In the genomic region with DNA sequence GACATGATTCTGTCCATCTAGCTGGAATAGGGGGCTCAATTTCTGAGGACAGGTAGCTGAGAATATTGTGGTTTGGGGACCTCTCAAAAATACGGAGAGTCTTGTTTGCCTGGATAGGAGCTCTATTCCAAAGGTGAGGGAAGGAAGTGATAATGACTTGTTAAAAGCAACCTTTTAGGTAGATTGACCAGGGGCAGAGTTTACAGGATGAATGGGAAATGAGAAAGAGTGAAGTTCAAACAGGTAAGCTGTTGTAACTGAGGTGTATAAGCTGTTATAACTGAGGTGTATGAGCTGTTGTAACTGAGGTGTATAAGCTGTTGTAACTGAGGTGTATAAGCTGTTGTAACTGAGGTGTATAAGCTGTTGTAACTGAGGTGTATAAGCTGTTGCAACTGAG, we compare ENCODE assay signal across 28 cellular contexts.
"Had no signal": no experiment of that assay in that cellular context is flagged by ENCODE, and none has a peak within 500 bp of the region (broad histone marks: within the 10 kb centered on the region; RNA-seq: fewer than 3 reads in every experiment).

No MANE protein-coding gene starts in this region.

- DNase-seq: naive thymus-derived CD8-positive, alpha-beta T cell; nephron progenitor cell; nucleus accumbens; pancreas; right cardiac atrium; right lobe of liver; sigmoid colon; spleen; stimulated activated CD4-positive, alpha-beta T cell treated with anti-CD3 and anti-CD28 coated beads, Interleukin-12 subunit alpha, Interleukin-12 subunit beta, amount 100 ng/mL, for 4 hours; stimulated activated CD4-positive, alpha-beta T cell treated with anti-CD3 and anti-CD28 coated beads, Interleukin-1b, Interleukin-23, amount 100 ng/mL, for 48 hours; stimulated activated CD4-positive, alpha-beta T cell treated with anti-CD3 and anti-CD28 coated beads, Interleukin-4, amount 100 ng/mL, for 1 hour; stimulated activated CD4-positive, alpha-beta T cell treated with anti-CD3 and anti-CD28 coated beads, Interleukin-4, amount 100 ng/mL, for 4 hours; stimulated activated CD8-positive, alpha-beta memory T cell treated with anti-CD3 and anti-CD28 coated beads, Interleukin-4, amount 100 ng/mL, for 48 hours; stimulated activated naive CD4-positive, alpha-beta T cell; stimulated activated naive CD8-positive, alpha-beta T cell treated with anti-CD3 and anti-CD28 coated beads, Interleukin-15, amount 100 ng/mL, for 72 hours; stimulated activated naive CD8-positive, alpha-beta T cell treated with anti-CD3 and anti-CD28 coated beads, Interleukin-15, Interleukin-2, amounts not matched to agents 100 U/mL and 50 U/mL, for 24 hours; substantia nigra; testis; tibial artery; transverse colon; upper lobe of right lung; uterus had no signal

- H3K27me3 ChIP-seq: neutrophil, pancreas, right lobe of liver, sigmoid colon, spleen, suprapubic skin, testis, tibial artery, transverse colon, upper lobe of right lung, uterus had no signal

- H3K4me1 ChIP-seq: pancreas, prostate gland, spleen, uterus had no signal

- H3K36me3 ChIP-seq: neutrophil, pancreas, prostate gland, right lobe of liver, sigmoid colon, spleen, suprapubic skin, tibial artery, transverse colon, upper lobe of right lung, uterus had no signal

- ATAC-seq: naive thymus-derived CD8-positive, alpha-beta T cell; natural killer cell treated with Interleukin-12 subunit alpha and Interleukin-12 subunit beta and Interleukin-15 and Interleukin-18, amount 100 ng/mL, for 72 hours; pancreas; right cardiac atrium; stimulated activated memory B cell treated with anti-CD40 and anti-IgM and Interleukin-4, amounts not matched to agents 10 μg/mL and 1 μg/mL and 100 μg/mL, for 72 hours; stimulated activated naive CD8-positive, alpha-beta T cell treated with anti-CD3 and anti-CD28 coated beads, Interleukin-15, amount 100 ng/mL, for 72 hours; stimulated activated naive CD8-positive, alpha-beta T cell treated with anti-CD3 and anti-CD28 coated beads, Interleukin-15, Interleukin-2, amounts not matched to agents 100 U/mL and 50 U/mL, for 24 hours; upper lobe of right lung had no signal

- H3K4me3 ChIP-seq: pancreas, prostate gland, right lobe of liver, sigmoid colon, smooth muscle cell, spleen, suprapubic skin, testis, tibial artery, transverse colon, upper lobe of right lung, uterus had no signal

- H3K9me3 ChIP-seq: neutrophil, pancreas, prostate gland, right lobe of liver, sigmoid colon, spleen, suprapubic skin, testis, tibial artery, transverse colon, upper lobe of right lung, uterus had no signal

- H3K27ac ChIP-seq: neutrophil, pancreas, prostate gland, right lobe of liver, sigmoid colon, spleen, suprapubic skin, testis, tibial artery, transverse colon, upper lobe of right lung, uterus had no signal
